ENCODE assay signal across 8 cellular contexts in the genomic region with DNA sequence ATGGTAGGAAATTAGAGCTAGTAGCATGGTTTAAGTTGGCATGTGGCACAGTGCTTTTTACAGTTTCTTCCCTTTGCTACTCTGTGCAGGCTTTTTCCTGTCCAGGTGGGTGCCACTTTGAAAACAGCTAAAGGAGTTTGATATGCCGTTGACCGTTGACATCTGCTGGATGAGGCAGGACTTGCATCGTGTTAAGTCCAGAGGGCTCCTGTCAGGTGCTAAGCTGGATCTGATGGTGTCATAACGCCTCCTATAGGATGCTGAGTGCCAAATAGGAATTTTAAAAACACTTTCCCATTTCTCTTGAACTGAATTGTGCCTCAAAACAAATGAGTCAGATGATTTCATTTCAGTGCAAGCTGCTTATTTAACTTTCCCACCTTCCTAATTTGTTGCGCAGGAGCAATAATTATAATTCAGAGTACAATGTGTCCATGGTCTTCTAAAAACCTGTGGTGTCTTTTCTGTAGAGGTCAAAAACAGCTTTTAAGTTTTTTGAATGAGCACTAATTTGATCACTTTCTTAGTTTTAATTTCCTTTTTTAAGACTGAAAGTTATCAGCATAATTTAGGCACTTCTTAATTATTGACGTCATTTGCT.
DNase-seq lines count a peak whose midpoint lies in the region; ATAC-seq lines count a peak whose summit lies in the region.

No MANE protein-coding gene starts in this region.

- H3K4me3 Mint-ChIP-seq in activated T-helper 2 cell treated with anti-CD3 and anti-CD28 coated beads, Interferon-gamma antibody, Interleukin-2, Interleukin-4, amounts not matched to agents 10 μg/mL and 5 μg/mL and 100 μg/mL, durations not matched to agents 14 hours and 24 hours and 36 hours (ENCODE audit: low read depth) = no peak overlapping the region

- H3K27ac Mint-ChIP-seq in activated T-helper 2 cell treated with anti-CD3 and anti-CD28 coated beads, Interferon-gamma antibody, Interleukin-2, Interleukin-4, amounts not matched to agents 10 μg/mL and 5 μg/mL and 100 μg/mL, durations not matched to agents 14 hours and 24 hours and 36 hours = no peak overlapping the region

- peaks cover 31% of the 10 kb centered on the region for H3K27me3 Mint-ChIP-seq in activated T-helper 2 cell treated with anti-CD3 and anti-CD28 coated beads, Interferon-gamma antibody, Interleukin-2, Interleukin-4, amounts not matched to agents 10 μg/mL and 5 μg/mL and 100 μg/mL, durations not matched to agents 14 hours and 24 hours and 36 hours (ENCODE audit: low read depth)

- intact Hi-C loops in activated T-helper 2 cell treated with anti-CD3 and anti-CD28 coated beads, Interferon-gamma antibody, Interleukin-2, Interleukin-4, amounts not matched to agents 10 μg/mL and 5 μg/mL and 100 μg/mL, durations not matched to agents 14 hours and 24 hours and 36 hours (cut with micrococcal nuclease) = loop anchor here (2.0 kb wide), 2 partner anchors 513 to 991 kb away; no protein-coding TSS in a partner anchor
- intact Hi-C loops in left cardiac atrium (cut with DNase I) = loop anchor here in 1 of 2 donors (5.0 kb wide), 1 partner anchor 510 kb away; no protein-coding TSS in a partner anchor

- DNase-seq in DMS153 treated with DMSO at 0.1 percent for 48 hours (lab: John Stamatoyannopoulos, UW; ENCODE audit: unreplicated experiment) (peak; percentile 93), HPDE6-E6E7 (ENCODE audit: extremely low spot score) (peak; percentile 69), NCI-H526 treated with DMSO at 0.1 percent for 48 hours (lab: John Stamatoyannopoulos, UW) (peak; percentile 77), left cardiac atrium (peak; percentile 28)
- DNase-seq in activated T-helper 2 cell treated with anti-CD3 and anti-CD28 coated beads, Interferon-gamma antibody, Interleukin-2, Interleukin-4, amounts not matched to agents 10 μg/mL and 5 μg/mL and 100 μg/mL, durations not matched to agents 14 hours and 24 hours and 36 hours (ENCODE audit: low spot score) = peak; percentile 35
- peak; percentile 2 to 9 for DNase-seq in stimulated activated CD4-positive, alpha-beta T cell treated with anti-CD3 and anti-CD28 coated beads, Interleukin-15, amount 100 ng/mL, for 48 hours (ENCODE audit: low read depth in 2 of 2)

- no peaks in the 10 kb centered on the region for H3K9me3 Mint-ChIP-seq in activated T-helper 2 cell treated with anti-CD3 and anti-CD28 coated beads, Interferon-gamma antibody, Interleukin-2, Interleukin-4, amounts not matched to agents 10 μg/mL and 5 μg/mL and 100 μg/mL, durations not matched to agents 14 hours and 24 hours and 36 hours

- H3K36me3 Mint-ChIP-seq in activated T-helper 2 cell treated with anti-CD3 and anti-CD28 coated beads, Interferon-gamma antibody, Interleukin-2, Interleukin-4, amounts not matched to agents 10 μg/mL and 5 μg/mL and 100 μg/mL, durations not matched to agents 14 hours and 24 hours and 36 hours (ENCODE audit: low read depth) = no peaks in the 10 kb centered on the region

- H3K4me1 Mint-ChIP-seq in activated T-helper 2 cell treated with anti-CD3 and anti-CD28 coated beads, Interferon-gamma antibody, Interleukin-2, Interleukin-4, amounts not matched to agents 10 μg/mL and 5 μg/mL and 100 μg/mL, durations not matched to agents 14 hours and 24 hours and 36 hours (ENCODE audit: low read depth) = peaks cover 4% of the 10 kb centered on the region

- ATAC-seq in GM19455 (IDR thresholded peaks at IDR 0.05; ENCODE audit: unreplicated experiment) = peak; percentile 79
- ATAC-seq in left cardiac atrium = peak; percentile 78 to 92
- ATAC-seq in GM19023 (IDR thresholded peaks at IDR 0.05; ENCODE audit: unreplicated experiment) = no peak

Comparison
In these comparisons a context has a peak if more than half of its experiments do, and no peak if none do; other contexts are left out.
1. DNase-seq: peak in every context shown above with its lines; median percentile 93 in DMS153 treated with DMSO at 0.1 percent for 48 hours; 77 in NCI-H526 treated with DMSO at 0.1 percent for 48 hours; 69 in HPDE6-E6E7; 35 in activated T-helper 2 cell treated with anti-CD3 and anti-CD28 coated beads, Interferon-gamma antibody, Interleukin-2, Interleukin-4, amounts not matched to agents 10 μg/mL and 5 μg/mL and 100 μg/mL, durations not matched to agents 14 hours and 24 hours and 36 hours; 28 in left cardiac atrium; 6 in stimulated activated CD4-positive, alpha-beta T cell treated with anti-CD3 and anti-CD28 coated beads, Interleukin-15, amount 100 ng/mL, for 48 hours.